Comparison of ENCODE assay signal across 8 cellular contexts in the genomic region with DNA sequence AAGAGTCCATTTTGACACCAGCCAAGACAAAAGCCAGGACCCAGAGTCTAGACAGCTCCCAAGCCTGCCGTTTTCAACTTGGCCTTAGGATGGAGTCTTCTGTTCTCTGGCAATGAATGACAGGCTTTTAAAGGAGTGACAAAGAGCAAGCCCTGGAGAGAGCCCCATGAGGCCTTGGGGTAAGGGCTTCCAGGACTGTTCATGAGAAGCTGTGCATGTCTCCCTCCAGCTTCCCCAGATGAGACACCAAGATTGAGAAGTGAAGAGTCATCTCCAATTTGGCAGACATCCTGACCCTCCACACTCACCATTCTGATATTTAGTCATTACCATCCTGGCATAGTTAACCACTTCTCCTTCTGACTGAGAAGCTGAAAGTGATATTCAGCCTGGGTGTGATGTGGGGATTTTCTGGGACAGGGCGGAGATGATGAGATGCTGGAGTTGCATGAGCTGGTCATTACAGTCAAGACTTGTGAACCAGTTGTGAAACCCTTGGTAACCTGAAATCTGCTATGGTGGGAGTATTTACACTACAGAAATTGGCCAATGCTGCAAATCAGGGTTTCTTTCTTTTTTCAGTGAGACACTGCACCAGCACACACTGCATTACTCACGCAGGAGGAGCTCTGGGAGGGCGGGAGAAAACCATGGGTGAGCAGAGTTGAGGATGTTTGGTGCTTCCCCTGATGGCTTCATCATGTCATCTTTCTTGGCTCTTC.
DNase-seq lines count a peak whose midpoint lies in the region; ATAC-seq, FAIRE-seq and TF ChIP-seq lines count a peak whose summit lies in the region.

No MANE protein-coding gene starts in this region.

- H3K9me3 ChIP-seq in CD8-positive, alpha-beta memory T cell (ENCODE audit: low read length) = no peaks in the 10 kb centered on the region
- H3K9me3 ChIP-seq in esophagus squamous epithelium = no peaks in the 10 kb centered on the region
- H3K9me3 ChIP-seq in skeletal muscle tissue (ENCODE audit: control insufficient read depth in 3 of 3, low read length in 3 of 3) = no peaks in the 10 kb centered on the region
- H3K9me3 ChIP-seq in small intestine (ENCODE audit: control insufficient read depth, low read depth) = no peaks in the 10 kb centered on the region

- H3K27me3 ChIP-seq in CD8-positive, alpha-beta memory T cell (ENCODE audit: insufficient read depth, low read length, poor library complexity, severe bottlenecking) = no peaks in the 10 kb centered on the region
- H3K27me3 ChIP-seq in esophagus squamous epithelium = no peaks in the 10 kb centered on the region
- H3K27me3 ChIP-seq in skeletal muscle tissue (ENCODE audit: control insufficient read depth in 3 of 3, insufficient read depth in 3 of 3, low read length in 3 of 3) = no peaks in the 10 kb centered on the region
- H3K27me3 ChIP-seq in small intestine (ENCODE audit: control insufficient read depth in 2 of 2, insufficient read depth in 2 of 2, low read length in 2 of 2) = no peaks in the 10 kb centered on the region

- H3K4me3 Mint-ChIP-seq in CD8-positive, alpha-beta memory T cell = peak overlapping the region; percentile 32 to 87 (median 66)

- ATAC-seq in GM19463 (IDR thresholded peaks at IDR 0.05; ENCODE audit: unreplicated experiment) = peak; percentile 77
- peak; percentile 79 for ATAC-seq in HG03460 (IDR thresholded peaks at IDR 0.05; ENCODE audit: unreplicated experiment)

- TF ChIP-seq POLR2A in esophagus squamous epithelium (IDR thresholded peaks at IDR 0.05) = no peak

- peak in 1 of 5 donors; percentile 56 for DNase-seq in CD8-positive, alpha-beta memory T cell
- DNase-seq in UCSD-AML1 (lab: John Stamatoyannopoulos, UW; ENCODE audit: unreplicated experiment) = peak; percentile 29
- DNase-seq in esophagus squamous epithelium (lab: John Stamatoyannopoulos, UW) = no peak
- DNase-seq in epidermal melanocyte (ENCODE audit: insufficient read length, low spot score) = no peak
- DNase-seq in small intestine = no peak

- H3K36me3 Mint-ChIP-seq in CD8-positive, alpha-beta memory T cell = peaks cover 4 to 18% (median 16%) of the 10 kb centered on the region in 3 donors

- CTCF ChIA-PET in CD8-positive, alpha-beta memory T cell (lab: Charles Lee) = interaction anchor here (1.0 to 3.9 kb wide), 7 partner anchors 21 to 176 kb away, joined by 3 to 18 read pairs (median 6); a partner anchor contains a TSS

- H3K4me1 Mint-ChIP-seq in CD8-positive, alpha-beta memory T cell = peaks cover 48 to 67% (median 56%) of the 10 kb centered on the region in 3 donors

- H3K36me3 ChIP-seq in CD8-positive, alpha-beta memory T cell (ENCODE audit: insufficient read depth, low read length) = no peaks in the 10 kb centered on the region
- no peaks in the 10 kb centered on the region for H3K36me3 ChIP-seq in esophagus squamous epithelium
- no peaks in the 10 kb centered on the region for H3K36me3 ChIP-seq in skeletal muscle tissue (ENCODE audit: control insufficient read depth in 3 of 3, insufficient read depth in 3 of 3, low read length in 3 of 3)
- H3K36me3 ChIP-seq in small intestine (ENCODE audit: control insufficient read depth in 2 of 2, insufficient read depth in 2 of 2, low read length in 2 of 2) = no peaks in the 10 kb centered on the region

- no peak overlapping the region for H3K4me3 ChIP-seq in CD8-positive, alpha-beta memory T cell (ENCODE audit: low read length)
- H3K4me3 ChIP-seq in esophagus squamous epithelium (no peak overlapping the region), skeletal muscle tissue (ENCODE audit: low read length in 3 of 3) (no peak overlapping the region), small intestine (ENCODE audit: low read depth in 1 of 2, low read length in 2 of 2) (no peak overlapping the region)

- POLR2A ChIA-PET in CD8-positive, alpha-beta memory T cell (lab: Charles Lee) = interaction anchor here (0.7 to 1.6 kb wide), 3 partner anchors 23 to 47 kb away, joined by 3 to 7 read pairs (median 4); no protein-coding TSS in a partner anchor

- H3K9ac ChIP-seq in skeletal muscle tissue (ENCODE audit: low read depth in 1 of 3, low read length in 3 of 3) = no peak overlapping the region

- H3K27me3 Mint-ChIP-seq in CD8-positive, alpha-beta memory T cell = no peaks in the 10 kb centered on the region

- no peak overlapping the region for H3K27ac ChIP-seq in CD8-positive, alpha-beta memory T cell (ENCODE audit: low read depth, low read length)
- H3K27ac ChIP-seq in esophagus squamous epithelium (peak overlapping the region; percentile 90 to 93 (median 92)), skeletal muscle tissue (ENCODE audit: low read depth, low read length) (peak overlapping the region; percentile 23), small intestine (ENCODE audit: low read depth in 1 of 2, low read length in 1 of 2) (peak overlapping the region in 1 of 2 donors; percentile 71)

- H3K9me3 Mint-ChIP-seq in CD8-positive, alpha-beta memory T cell = no peaks in the 10 kb centered on the region

- intact Hi-C loops in esophagus squamous epithelium (cut with DNase I) = no loop called here

- 17 to 33% methylated on average over 4 of the region's 4 CpGs for WGBS in esophagus squamous epithelium, 2 donors
- WGBS in small intestine, 3 donors = 53 to 77% (median 56%) methylated on average over 4 of the region's 4 CpGs

- H3K4me1 ChIP-seq in CD8-positive, alpha-beta memory T cell (ENCODE audit: insufficient read depth, low read length) = peaks cover 53% of the 10 kb centered on the region
- H3K4me1 ChIP-seq in esophagus squamous epithelium (peaks cover 38 to 93% (median 48%) of the 10 kb centered on the region in 3 donors), skeletal muscle tissue (ENCODE audit: control insufficient read depth in 3 of 3, insufficient read depth in 3 of 3, low read length in 3 of 3) (peaks cover 0 to 10% (median 7%) of the 10 kb centered on the region in 3 donors), small intestine (ENCODE audit: control insufficient read depth in 2 of 2, insufficient read depth in 1 of 2, low read depth in 1 of 2, low read length in 1 of 2) (peaks cover 12 to 15% of the 10 kb centered on the region in 2 donors)

- peak overlapping the region; percentile 87 to 99 (median 94) for H3K27ac Mint-ChIP-seq in CD8-positive, alpha-beta memory T cell

- no peak for FAIRE-seq in small intestine (lab: Jason Lieb, UNC)

- TF ChIP-seq CTCF in esophagus squamous epithelium (IDR thresholded peaks at IDR 0.05) = peak in 2 of 6 experiments; percentile 8 to 20
